2 cellular contexts compared by ENCODE assay signal in genomic region chr4:37268311-37268710, GRCh38.
TF ChIP-seq lines count a peak whose summit lies in the region.

No MANE protein-coding gene starts in this region.

TF ChIP-seq in GM23338, 12 proteins besides CTCF, POLR2A, EP300 and RAD21 (continued from another document):
- TF ChIP-seq REST (IDR thresholded peaks at IDR 0.05; ENCODE audit: unreplicated experiment) = peak; percentile 72

TF ChIP-seq in GM12878, 131 proteins besides CTCF, POLR2A, EP300 and RAD21 (continued from another document):
- TF ChIP-seq REST (IDR thresholded peaks at IDR 0.05; ENCODE audit: low read depth, low read length) = peak; percentile 67; the same call in 1 of the 2 replicates
